Comparison of ENCODE assay signal across 22 cellular contexts in genomic region chr2:9477914-9478313, GRCh38. TPM values are rescaled to one million over a fixed set of nuclear protein-coding genes. Genes with fewer than 3 reads are reported as not detected.
DNase-seq lines count a peak whose midpoint lies in the region; ATAC-seq and TF ChIP-seq lines count a peak whose summit lies in the region.
"Had no signal": no experiment of that assay in that cellular context is flagged by ENCODE, and none has a peak within 500 bp of the region (broad histone marks: within the 10 kb centered on the region; RNA-seq: fewer than 3 reads in every experiment).

No MANE protein-coding gene starts in this region.

- DNase-seq in SK-N-SH: no peak
- no peak for DNase-seq in activated naive CD8-positive, alpha-beta T cell treated with anti-CD3 and anti-CD28 coated beads for 36 hours
- no peak for DNase-seq in activated naive CD8-positive, alpha-beta T cell treated with anti-CD3 and anti-CD28 coated beads, Interleukin-2, amount 50 U/mL, for 24 hours
- peak; percentile 14 for DNase-seq in superior temporal gyrus (ENCODE audit: extremely low spot score)
- DNase-seq in HuH-7 (ENCODE audit: low spot score): no peak
- DNase-seq: AML-193, Calu3, IMR-90, Karpas-422, MG63, NCI-H1048, NCI-H1436, NCI-H1930, NCI-H2171, NCI-H526 had no signal

- H3K9me2 ChIP-seq in SK-N-SH: no peaks in the 10 kb centered on the region

- CTCF ChIA-PET in SK-N-SH (lab: Yijun Ruan, JAX): no interaction called here

- H3K4me1 Mint-ChIP-seq in activated naive CD8-positive, alpha-beta T cell treated with anti-CD3 and anti-CD28 coated beads for 36 hours: peaks cover 46% of the 10 kb centered on the region
- peaks cover 46% of the 10 kb centered on the region for H3K4me1 Mint-ChIP-seq in activated naive CD8-positive, alpha-beta T cell treated with anti-CD3 and anti-CD28 coated beads, Interleukin-2, amount 50 U/mL, for 24 hours
- peaks cover 29% of the 10 kb centered on the region for H3K4me1 Mint-ChIP-seq in activated T-helper 17 cell treated with anti-CD3 and anti-CD28 coated beads, Interleukin-2, amount 50 U/mL, for 72 hours

- H4K20me1 ChIP-seq in SK-N-SH (ENCODE audit: insufficient read depth): no peaks in the 10 kb centered on the region

- H3K9me3 Mint-ChIP-seq in activated naive CD8-positive, alpha-beta T cell treated with anti-CD3 and anti-CD28 coated beads for 36 hours: no peaks in the 10 kb centered on the region
- H3K9me3 Mint-ChIP-seq in activated naive CD8-positive, alpha-beta T cell treated with anti-CD3 and anti-CD28 coated beads, Interleukin-2, amount 50 U/mL, for 24 hours: no peaks in the 10 kb centered on the region
- H3K9me3 Mint-ChIP-seq in activated T-helper 17 cell treated with anti-CD3 and anti-CD28 coated beads, Interleukin-2, amount 50 U/mL, for 72 hours: no peaks in the 10 kb centered on the region
- H3K9me3 Mint-ChIP-seq: CD14-positive monocyte had no signal

- POLR2A ChIA-PET in SK-N-SH (lab: Yijun Ruan, JAX): no interaction called here

- peaks cover 31% of the 10 kb centered on the region for H3F3A ChIP-seq in SK-N-SH (replicated peaks; ENCODE audit: insufficient read depth)

- peaks cover 38% of the 10 kb centered on the region for H3K36me3 Mint-ChIP-seq in activated naive CD8-positive, alpha-beta T cell treated with anti-CD3 and anti-CD28 coated beads for 36 hours
- H3K36me3 Mint-ChIP-seq in activated naive CD8-positive, alpha-beta T cell treated with anti-CD3 and anti-CD28 coated beads, Interleukin-2, amount 50 U/mL, for 24 hours (ENCODE audit: low read depth): peaks cover 39% of the 10 kb centered on the region
- peaks cover 78% of the 10 kb centered on the region for H3K36me3 Mint-ChIP-seq in activated T-helper 17 cell treated with anti-CD3 and anti-CD28 coated beads, Interleukin-2, amount 50 U/mL, for 72 hours (ENCODE audit: low read depth)

- H3K4me2 ChIP-seq in SK-N-SH: 0 out of 2 replicates have a peak overlapping the region, but pooled peaks have one; percentile 86

- H3K27me3 Mint-ChIP-seq in activated naive CD8-positive, alpha-beta T cell treated with anti-CD3 and anti-CD28 coated beads for 36 hours: no peaks in the 10 kb centered on the region
- H3K27me3 Mint-ChIP-seq in activated naive CD8-positive, alpha-beta T cell treated with anti-CD3 and anti-CD28 coated beads, Interleukin-2, amount 50 U/mL, for 24 hours: no peaks in the 10 kb centered on the region
- no peaks in the 10 kb centered on the region for H3K27me3 Mint-ChIP-seq in activated T-helper 17 cell treated with anti-CD3 and anti-CD28 coated beads, Interleukin-2, amount 50 U/mL, for 72 hours

- H3K27ac ChIP-seq in SK-N-SH (ENCODE audit: low read depth in 2 of 2, low read length in 1 of 2): no peak overlapping the region
- H3K27ac ChIP-seq: HL-60, SJSA1 had no signal

- TF ChIP-seq CTCF in SK-N-SH (IDR thresholded peaks at IDR 0.05): no peak

- H3K9ac ChIP-seq in SK-N-SH: no peak overlapping the region

- H3K4me3 ChIP-seq in SK-N-SH (ENCODE audit: low read depth in 2 of 2, low read length in 1 of 2): no peak overlapping the region
- H3K4me3 ChIP-seq: MG63, SJSA1 had no signal

- H3K79me2 ChIP-seq in SK-N-SH (ENCODE audit: insufficient read depth): peaks cover 62% of the 10 kb centered on the region

- peaks cover 52 to 64% of the 10 kb centered on the region in 2 experiments for H3K36me3 ChIP-seq in SK-N-SH (replicated peaks in 1 of 2; ENCODE audit: control insufficient read depth in 1 of 2, insufficient read depth in 2 of 2, low read length in 1 of 2)

- no peak for TF ChIP-seq POLR2A in GM18505 (IDR thresholded peaks at IDR 0.05; ENCODE audit: borderline replicate concordance, extremely low read depth, insufficient read depth, insufficient read length)

- H3K27me3 ChIP-seq in SK-N-SH (ENCODE audit: insufficient read depth): no peaks in the 10 kb centered on the region
- H3K27me3 ChIP-seq: MG63, SJSA1 had no signal

- H3K4me3 Mint-ChIP-seq in activated naive CD8-positive, alpha-beta T cell treated with anti-CD3 and anti-CD28 coated beads for 36 hours: no peak overlapping the region
- H3K4me3 Mint-ChIP-seq in activated naive CD8-positive, alpha-beta T cell treated with anti-CD3 and anti-CD28 coated beads, Interleukin-2, amount 50 U/mL, for 24 hours: no peak overlapping the region
- H3K4me3 Mint-ChIP-seq in activated T-helper 17 cell treated with anti-CD3 and anti-CD28 coated beads, Interleukin-2, amount 50 U/mL, for 72 hours: peak overlapping the region; percentile 81
- H3K4me3 Mint-ChIP-seq: CD14-positive monocyte had no signal

- H3K9me3 ChIP-seq in SK-N-SH: no peaks in the 10 kb centered on the region
- H3K9me3 ChIP-seq: SJSA1 had no signal

- 89% methylated on average over 7 of the region's 7 CpGs for WGBS in SK-N-SH (ENCODE audit: low lambda C conversion rate)

- TF ChIP-seq EP300 in SK-N-SH (IDR thresholded peaks at IDR 0.05; ENCODE audit: borderline replicate concordance in 1 of 2, low read depth in 1 of 2, low read length in 1 of 2): no peak

- no peak overlapping the region for H2AFZ ChIP-seq in SK-N-SH (ENCODE audit: low read depth)

- peaks cover 9 to 40% of the 10 kb centered on the region in 2 experiments; a peak in 1 of 4 replicates for H3K4me1 ChIP-seq in SK-N-SH (ENCODE audit: control insufficient read depth in 1 of 2, insufficient read depth in 2 of 2, low read depth in 1 of 2, low read length in 1 of 2)

- ATAC-seq in SK-N-SH treated with all-trans-retinoic acid at 6 μM for 48 hours (no peak), GM18505 (IDR thresholded peaks at IDR 0.05; ENCODE audit: unreplicated experiment) (no peak)
- ATAC-seq in activated naive CD8-positive, alpha-beta T cell treated with anti-CD3 and anti-CD28 coated beads, Interleukin-2, amount 50 U/mL, for 24 hours: no peak
- ATAC-seq in activated T-helper 17 cell treated with anti-CD3 and anti-CD28 coated beads, Interleukin-2, amount 50 U/mL, for 72 hours (replicated peaks): no peak
- ATAC-seq: Panc1 had no signal

- H3K27ac Mint-ChIP-seq in activated naive CD8-positive, alpha-beta T cell treated with anti-CD3 and anti-CD28 coated beads for 36 hours: peak overlapping the region; percentile 3
- H3K27ac Mint-ChIP-seq in activated naive CD8-positive, alpha-beta T cell treated with anti-CD3 and anti-CD28 coated beads, Interleukin-2, amount 50 U/mL, for 24 hours: no peak overlapping the region
- peak overlapping the region; percentile 8 for H3K27ac Mint-ChIP-seq in activated T-helper 17 cell treated with anti-CD3 and anti-CD28 coated beads, Interleukin-2, amount 50 U/mL, for 72 hours

- TF ChIP-seq RAD21 in SK-N-SH (IDR thresholded peaks at IDR 0.05; ENCODE audit: low read length): no peak

TF ChIP-seq in SK-N-SH, 30 proteins besides CTCF, POLR2A, EP300 and RAD21:
- TF ChIP-seq POLR2AphosphoS5 (IDR thresholded peaks at IDR 0.05; ENCODE audit: low read depth, low read length): no peak
- no peak for TF ChIP-seq MXI1 (IDR thresholded peaks at IDR 0.05; ENCODE audit: low read depth, low read length)
- no peak for TF ChIP-seq CHD2 (IDR thresholded peaks at IDR 0.05; ENCODE audit: low read length, partially characterized antibody)
TF ChIP-seq in SK-N-SH: peak in this region for 0.

TF ChIP-seq in SK-N-SH treated with all-trans-retinoic acid at 6 μM for 48 hours, 23 proteins besides CTCF, POLR2A, EP300 and RAD21 (continues in another document):
- no peak for TF ChIP-seq ESRRG (CRISPR knock-in tag; IDR thresholded peaks at IDR 0.05)
- TF ChIP-seq OSR1 (CRISPR knock-in tag; IDR thresholded peaks at IDR 0.05): no peak
- no peak for TF ChIP-seq ZFP3 (CRISPR knock-in tag; IDR thresholded peaks at IDR 0.05)
- no peak for TF ChIP-seq ZFP30 (CRISPR knock-in tag; IDR thresholded peaks at IDR 0.05)
- no peak for TF ChIP-seq ISL1 (CRISPR knock-in tag; IDR thresholded peaks at IDR 0.05)
- no peak for TF ChIP-seq TOX (CRISPR knock-in tag; IDR thresholded peaks at IDR 0.05; ENCODE audit: borderline replicate concordance)

RNA-seq across cellular contexts. Expression of gene IAH1, which starts 3.6 kb away (rescaled TPM):
- polyA plus RNA-seq in SK-N-SH (2012; rRNA removed): 115 and 133 TPM in 2 replicates
- polyA plus RNA-seq in SK-N-SH (2012; cell fraction: cytosol; rRNA removed): 139 and 143 TPM in 2 replicates
- 49.0 and 74.7 TPM in 2 replicates for polyA plus RNA-seq in SK-N-SH (2012; cell fraction: nucleus; rRNA removed)
- 10 to 100 TPM; 64.6 to 66.3 TPM for total RNA-seq in activated naive CD8-positive, alpha-beta T cell treated with anti-CD3 and anti-CD28 coated beads for 36 hours
- total RNA-seq in activated T-helper 17 cell treated with anti-CD3 and anti-CD28 coated beads, Interleukin-2, amount 50 U/mL, for 72 hours: 10 to 100 TPM; 61.2 to 65.1 TPM

RNA-seq across cellular contexts. Expression of gene CPSF3, which starts 54.5 kb away (rescaled TPM):
- polyA plus RNA-seq in SK-N-SH (2012; rRNA removed): 31.4 and 34.2 TPM in 2 replicates
- polyA plus RNA-seq in SK-N-SH (2012; cell fraction: cytosol; rRNA removed): 37.5 and 55.5 TPM in 2 replicates
- 54.0 and 69.3 TPM in 2 replicates for polyA plus RNA-seq in SK-N-SH (2012; cell fraction: nucleus; rRNA removed)
- total RNA-seq in activated naive CD8-positive, alpha-beta T cell treated with anti-CD3 and anti-CD28 coated beads for 36 hours: 10 to 100 TPM; 83.8 to 85.6 TPM
- 10 to 100 TPM; 34.5 to 53.8 TPM for total RNA-seq in activated T-helper 17 cell treated with anti-CD3 and anti-CD28 coated beads, Interleukin-2, amount 50 U/mL, for 72 hours

RNA-seq across cellular contexts. Expression of gene ITGB1BP1, which starts 54.6 kb away (rescaled TPM):
- 56.6 and 62.3 TPM in 2 replicates for polyA plus RNA-seq in SK-N-SH (2012; rRNA removed)
- 69.3 and 89.5 TPM in 2 replicates for polyA plus RNA-seq in SK-N-SH (2012; cell fraction: cytosol; rRNA removed)
- 74.3 and 86.8 TPM in 2 replicates for polyA plus RNA-seq in SK-N-SH (2012; cell fraction: nucleus; rRNA removed)
- total RNA-seq in activated naive CD8-positive, alpha-beta T cell treated with anti-CD3 and anti-CD28 coated beads for 36 hours: 100 to 1,000 TPM; 171 to 180 TPM
- total RNA-seq in activated T-helper 17 cell treated with anti-CD3 and anti-CD28 coated beads, Interleukin-2, amount 50 U/mL, for 72 hours: 100 to 1,000 TPM; 109 to 310 TPM
